In genomic region chrX:41824551-41824950, GRCh38 we compare ENCODE assay signal across 1 cellular context.
TF ChIP-seq lines count a peak whose summit lies in the region.

No MANE protein-coding gene starts in this region.

TF ChIP-seq in IMR-90, 13 proteins besides CTCF, POLR2A, EP300 and RAD21:
- no peak for TF ChIP-seq CEBPB (IDR thresholded peaks at IDR 0.05; ENCODE audit: low read depth, low read length)
- no peak for TF ChIP-seq RFX5 (IDR thresholded peaks at IDR 0.05; ENCODE audit: low read depth, low read length)
- TF ChIP-seq ELK1 (IDR thresholded peaks at IDR 0.05; ENCODE audit: borderline replicate concordance, low read depth, low read length), result no peak
- no peak for TF ChIP-seq MAFK (IDR thresholded peaks at IDR 0.05; ENCODE audit: low read depth, low read length)
